31 cellular contexts compared by ENCODE assay signal in genomic region chr13:79056706-79057105, GRCh38.
DNase-seq lines count a peak whose midpoint lies in the region; ATAC-seq and TF ChIP-seq lines count a peak whose summit lies in the region.
"Had no signal": no experiment of that assay in that cellular context is flagged by ENCODE, and none has a peak within 500 bp of the region (broad histone marks: within the 10 kb centered on the region; RNA-seq: fewer than 3 reads in every experiment).

No MANE protein-coding gene starts in this region.

- no peaks in the 10 kb centered on the region; the same call in 1 of the 2 replicates for H3K27me3 ChIP-seq in H9 (ENCODE audit: insufficient read depth, low read length)
- no peaks in the 10 kb centered on the region for H3K27me3 ChIP-seq in RWPE2 (ENCODE audit: insufficient read depth, poor library complexity, severe bottlenecking)
- H3K27me3 ChIP-seq in mesendoderm (ENCODE audit: insufficient read depth, low read length, poor library complexity), result no peaks in the 10 kb centered on the region
- H3K27me3 ChIP-seq: ascending aorta, heart left ventricle, ovary, Peyer's patch, tibial nerve had no signal

- DNase-seq in H9 (no peak), RWPE2 (ENCODE audit: low spot score) (no peak), mesendoderm (peak; percentile 6), NCI-H2029 treated with DMSO at 0.1 percent for 48 hours (lab: John Stamatoyannopoulos, UW) (no peak), NCI-H510A treated with DMSO at 0.1 percent for 48 hours (lab: John Stamatoyannopoulos, UW) (no peak)
- DNase-seq: activated effector memory CD4-positive, alpha-beta T cell treated with anti-CD3 and anti-CD28 coated beads, Interleukin-2, amount 50 U/mL, for 16 hours; activated naive CD8-positive, alpha-beta T cell treated with anti-CD3 and anti-CD28 coated beads, Interleukin-2, amount 10 ng/mL, durations not matched to agents 7 days and 5 days; activated T-cell treated with anti-CD3 and anti-CD28 coated beads, Interleukin-2, amount 50 U/mL, for 1 hour; C1 segment of cervical spinal cord; Calu3; DMS79 treated with DMSO at 0.1 percent for 48 hours; effector memory CD8-positive, alpha-beta T cell; foreskin fibroblast; GOT3; heart left ventricle; IMR-90; natural killer cell; NCI-H1105 treated with DMSO at 0.1 percent for 48 hours; NCI-H2081; NCI-H2227 treated with DMSO at 0.1 percent for 48 hours; ovary; Peyer's patch; retina; SIG-M5 had no signal

- no peaks in the 10 kb centered on the region for H3K79me2 ChIP-seq in H9 (ENCODE audit: insufficient read depth, low read length)
- no peaks in the 10 kb centered on the region for H3K79me2 ChIP-seq in mesendoderm (ENCODE audit: control insufficient read depth, insufficient read depth, low read length)

- H4K8ac ChIP-seq in H9 (replicated peaks; ENCODE audit: insufficient read length, low read depth, low read length), result no peak overlapping the region
- H4K8ac ChIP-seq in mesendoderm (ENCODE audit: low read depth, low read length), result no peak overlapping the region

- H3K23ac ChIP-seq in H9 (ENCODE audit: insufficient read length, low read depth, low read length) (no peak overlapping the region), mesendoderm (ENCODE audit: low read length) (no peak overlapping the region)

- H2BK5ac ChIP-seq in H9 (ENCODE audit: insufficient read length, low read length) (no peak overlapping the region), mesendoderm (ENCODE audit: low read length) (no peak overlapping the region)

- H3K4me1 ChIP-seq in H9 (ENCODE audit: insufficient read depth, low read length) (no peaks in the 10 kb centered on the region), RWPE2 (ENCODE audit: insufficient read depth, poor library complexity, severe bottlenecking) (no peaks in the 10 kb centered on the region), mesendoderm (ENCODE audit: control insufficient read depth, low read depth, low read length) (no peaks in the 10 kb centered on the region)
- H3K4me1 ChIP-seq: ascending aorta, heart left ventricle, Peyer's patch, tibial nerve had no signal

- H3K9me3 ChIP-seq in H9 (ENCODE audit: control insufficient read depth, low read depth, low read length) (no peaks in the 10 kb centered on the region), RWPE2 (ENCODE audit: severe bottlenecking) (no peaks in the 10 kb centered on the region)
- H3K9me3 ChIP-seq: ascending aorta, heart left ventricle, ovary, Peyer's patch, tibial nerve had no signal

- no peak overlapping the region for H3K27ac Mint-ChIP-seq in H9
- H3K27ac Mint-ChIP-seq: activated naive CD8-positive, alpha-beta T cell treated with anti-CD3 and anti-CD28 coated beads, Interleukin-2, amount 10 ng/mL, durations not matched to agents 7 days and 5 days; effector memory CD8-positive, alpha-beta T cell; natural killer cell had no signal

- no peaks in the 10 kb centered on the region for H3K9me3 Mint-ChIP-seq in H9
- H3K9me3 Mint-ChIP-seq: activated naive CD8-positive, alpha-beta T cell treated with anti-CD3 and anti-CD28 coated beads, Interleukin-2, amount 10 ng/mL, durations not matched to agents 7 days and 5 days; effector memory CD8-positive, alpha-beta T cell had no signal

- no peak overlapping the region for H4K91ac ChIP-seq in H9 (ENCODE audit: insufficient read length, low read depth, low read length)

- no peak overlapping the region for H3K14ac ChIP-seq in H9 (ENCODE audit: insufficient read depth, low read length)

- no peak for ATAC-seq in RWPE2 (ENCODE audit: low read depth)
- ATAC-seq in HG03175 (IDR thresholded peaks at IDR 0.05; ENCODE audit: unreplicated experiment), result no peak
- no peak for ATAC-seq in GM21447 (IDR thresholded peaks at IDR 0.05; ENCODE audit: unreplicated experiment)
- ATAC-seq: effector memory CD8-positive, alpha-beta T cell; esophagus mucosa; heart left ventricle; natural killer cell had no signal

- no peak overlapping the region for H3K4me3 Mint-ChIP-seq in H9
- H3K4me3 Mint-ChIP-seq: activated naive CD8-positive, alpha-beta T cell treated with anti-CD3 and anti-CD28 coated beads, Interleukin-2, amount 10 ng/mL, durations not matched to agents 7 days and 5 days; effector memory CD8-positive, alpha-beta T cell; natural killer cell had no signal

- H3K9ac ChIP-seq in H9 (ENCODE audit: extremely low read depth, insufficient read length, low read length), result no peak overlapping the region
- no peak overlapping the region for H3K9ac ChIP-seq in mesendoderm (ENCODE audit: low read length)

- H3K23me2 ChIP-seq in H9 (ENCODE audit: insufficient read length, low read depth, low read length, poor library complexity, severe bottlenecking), result no peaks in the 10 kb centered on the region

- H3K4me2 ChIP-seq in H9 (ENCODE audit: insufficient read depth, insufficient read length, low read length), result no peak overlapping the region
- no peak overlapping the region for H3K4me2 ChIP-seq in mesendoderm (ENCODE audit: low read length)

- H2AK5ac ChIP-seq in H9 (ENCODE audit: insufficient read length, low read length) (no peak overlapping the region), mesendoderm (ENCODE audit: low read length) (no peak overlapping the region)

- H2AFZ ChIP-seq in H9 (ENCODE audit: low read length), result no peak overlapping the region

- no peak overlapping the region for H2BK120ac ChIP-seq in H9 (ENCODE audit: low read depth, low read length, poor library complexity, severe bottlenecking)
- no peak overlapping the region for H2BK120ac ChIP-seq in mesendoderm (ENCODE audit: low read depth, low read length)

- H2BK12ac ChIP-seq in H9 (ENCODE audit: insufficient read length, low read depth, low read length), result no peak overlapping the region

- H3K4me3 ChIP-seq in RWPE2 (ENCODE audit: severe bottlenecking), result no peak overlapping the region
- no peak overlapping the region for H3K4me3 ChIP-seq in mesendoderm (ENCODE audit: low read length)
- H3K4me3 ChIP-seq: ascending aorta, coronary artery, heart left ventricle, ovary, Peyer's patch, tibial nerve had no signal

- H3K27me3 Mint-ChIP-seq in H9 (ENCODE audit: low read depth), result peaks cover 3% of the 10 kb centered on the region; the same call in 1 of the 2 replicates

- no peaks in the 10 kb centered on the region for H3K36me3 Mint-ChIP-seq in H9 (ENCODE audit: insufficient read depth in 1 of 3, low read depth in 3 of 3)
- H3K36me3 Mint-ChIP-seq: activated naive CD8-positive, alpha-beta T cell treated with anti-CD3 and anti-CD28 coated beads, Interleukin-2, amount 10 ng/mL, durations not matched to agents 7 days and 5 days; natural killer cell had no signal

- H4K5ac ChIP-seq in H9 (ENCODE audit: insufficient read length, low read depth, low read length) (no peak overlapping the region), mesendoderm (ENCODE audit: low read length) (no peak overlapping the region)

- H3K18ac ChIP-seq in H9 (ENCODE audit: insufficient read length, low read depth, low read length) (no peak overlapping the region), mesendoderm (ENCODE audit: low read length) (no peak overlapping the region)

- no peak overlapping the region for H2BK20ac ChIP-seq in H9 (ENCODE audit: low read depth, low read length, poor library complexity, severe bottlenecking)

- H3K56ac ChIP-seq in H9 (ENCODE audit: insufficient read length, low read depth, low read length) (no peak overlapping the region), mesendoderm (ENCODE audit: low read length) (no peak overlapping the region)

- H3K4ac ChIP-seq in H9 (ENCODE audit: low read depth, low read length) (no peak overlapping the region), mesendoderm (ENCODE audit: low read depth, low read length) (no peak overlapping the region)

- H3K36me3 ChIP-seq in RWPE2 (ENCODE audit: low read depth) (no peaks in the 10 kb centered on the region), mesendoderm (ENCODE audit: control insufficient read depth, insufficient read depth, low read length) (no peaks in the 10 kb centered on the region)
- H3K36me3 ChIP-seq: ascending aorta, heart left ventricle, ovary, Peyer's patch, tibial nerve had no signal

- whole genome bisulfite sequencing in H9 (ENCODE audit: extremely low coverage, insufficient read length, low lambda C conversion rate), result no CpG with 5 or more reads among the region's 6 CpGs
- WGBS in mesendoderm (ENCODE audit: extremely low coverage, insufficient coverage, low lambda C conversion rate), result no CpG with 5 or more reads among the region's 6 CpGs

- H3K27ac ChIP-seq in C4-2B (no peak overlapping the region), H9 (ENCODE audit: insufficient read length, low read depth, low read length) (no peak overlapping the region), RWPE2 (ENCODE audit: poor library complexity, severe bottlenecking) (no peak overlapping the region), mesendoderm (ENCODE audit: low read depth, low read length) (no peak overlapping the region)
- H3K27ac ChIP-seq: ascending aorta, coronary artery, heart left ventricle, ovary, Peyer's patch, tibial nerve had no signal

- TF ChIP-seq CTCF in C4-2B (conservative IDR thresholded peaks at IDR 0.05) (peak; percentile 59), H9 (conservative IDR thresholded peaks at IDR 0.05) (peak; percentile 64), RWPE2 (IDR thresholded peaks at IDR 0.05; ENCODE audit: poor library complexity, severe bottlenecking) (peak; percentile 11)

- no peak overlapping the region for H3T11ph ChIP-seq in H9 (ENCODE audit: low read length)

- peaks cover 3% of the 10 kb centered on the region in 2 experiments; a peak in 2 of 4 replicates for H3K4me1 Mint-ChIP-seq in H9
- H3K4me1 Mint-ChIP-seq: activated naive CD8-positive, alpha-beta T cell treated with anti-CD3 and anti-CD28 coated beads, Interleukin-2, amount 10 ng/mL, durations not matched to agents 7 days and 5 days; natural killer cell had no signal

- no peaks in the 10 kb centered on the region for H3K79me1 ChIP-seq in H9 (ENCODE audit: insufficient read depth, low read depth, low read length, poor library complexity, severe bottlenecking)
- no peaks in the 10 kb centered on the region for H3K79me1 ChIP-seq in mesendoderm (ENCODE audit: low read length)

- H4K20me1 ChIP-seq in H9 (ENCODE audit: control insufficient read depth, insufficient read depth, insufficient read length), result no peaks in the 10 kb centered on the region

- H2BK15ac ChIP-seq in H9 (ENCODE audit: low read depth, low read length), result no peak overlapping the region
- no peak overlapping the region for H2BK15ac ChIP-seq in mesendoderm (replicated peaks; ENCODE audit: low read depth)

Comparison
In these comparisons a context has a peak if more than half of its experiments do, and no peak if none do; other contexts are left out.
1. CTCF ChIP-seq: peak in every context shown above with its lines; median percentile 64 in H9; 59 in C4-2B; 11 in RWPE2.